In genomic region chr9:91516061-91516460, GRCh38 we compare ENCODE assay signal across 1 cellular context.
TF ChIP-seq lines count a peak whose summit lies in the region.

No MANE protein-coding gene starts in this region.

TF ChIP-seq in IMR-90, 13 proteins besides CTCF, POLR2A, EP300 and RAD21:
- no peak for TF ChIP-seq RFX5 (IDR thresholded peaks at IDR 0.05; ENCODE audit: low read depth, low read length)
- no peak for TF ChIP-seq MAZ (IDR thresholded peaks at IDR 0.05; ENCODE audit: borderline replicate concordance, low read depth, low read length)
- TF ChIP-seq RCOR1 (IDR thresholded peaks at IDR 0.05; ENCODE audit: insufficient replicate concordance, low read length), result no peak
- TF ChIP-seq CEBPB (IDR thresholded peaks at IDR 0.05; ENCODE audit: low read depth, low read length), result no peak
- TF ChIP-seq MXI1 (IDR thresholded peaks at IDR 0.05; ENCODE audit: borderline replicate concordance, low read depth, low read length), result no peak
- no peak for TF ChIP-seq USF2 (IDR thresholded peaks at IDR 0.05; ENCODE audit: low read depth, low read length)
- TF ChIP-seq MAFK (IDR thresholded peaks at IDR 0.05; ENCODE audit: low read depth, low read length), result no peak
- no peak for TF ChIP-seq BHLHE40 (IDR thresholded peaks at IDR 0.05; ENCODE audit: low read depth, low read length)
- TF ChIP-seq SMC3 (IDR thresholded peaks at IDR 0.05; ENCODE audit: low read depth, low read length), result no peak
- TF ChIP-seq FOS (IDR thresholded peaks at IDR 0.05; ENCODE audit: low read depth, low read length), result no peak
- TF ChIP-seq ELK1 (IDR thresholded peaks at IDR 0.05; ENCODE audit: borderline replicate concordance, low read depth, low read length), result no peak
- no peak for TF ChIP-seq NFE2L2 (IDR thresholded peaks at IDR 0.05; ENCODE audit: low read depth, low read length)
- TF ChIP-seq CHD1 (IDR thresholded peaks at IDR 0.05; ENCODE audit: low read depth, low read length), result no peak
